ENCODE assay signal across 8 cellular contexts in the genomic region with DNA sequence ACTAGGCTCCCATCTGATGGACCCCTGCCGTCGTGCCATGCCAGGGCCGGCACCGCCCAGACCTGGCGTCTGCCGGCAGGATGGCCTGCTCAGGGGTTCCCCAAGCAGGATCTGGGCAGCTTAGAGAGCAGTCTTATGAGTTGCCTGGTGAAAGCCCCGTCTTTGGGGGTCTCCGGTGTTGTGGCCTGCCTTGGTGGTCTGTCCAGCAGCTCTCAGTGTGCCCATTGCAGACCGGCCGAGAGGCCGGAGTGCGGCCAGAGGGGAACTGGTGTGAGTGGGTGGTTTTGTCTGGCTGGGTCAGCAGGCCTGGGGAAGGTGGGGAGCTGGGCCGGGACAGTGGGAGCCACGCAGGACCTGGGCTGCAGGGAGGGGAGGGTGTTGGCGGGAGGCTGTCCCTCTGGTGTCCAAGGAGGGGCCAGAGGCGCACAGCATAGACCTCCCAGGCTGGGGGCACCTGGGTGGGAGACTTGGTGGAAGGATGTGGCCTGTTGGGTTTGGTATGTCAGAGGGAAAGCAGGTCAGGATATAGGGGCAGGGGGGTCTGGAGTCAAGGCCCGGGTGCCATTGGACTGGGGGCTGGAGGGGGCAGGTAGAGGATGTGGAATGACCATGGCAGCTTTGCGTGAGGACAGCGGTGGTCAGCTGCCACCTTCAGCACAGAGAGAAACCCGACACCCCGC. TPM values are rescaled to one million over a fixed set of nuclear protein-coding genes. Genes with fewer than 3 reads are reported as not detected.
A peak's percentile ranks its signal among the peaks of the same experiment; 100 is the strongest.
DNase-seq lines count a peak whose midpoint lies in the region; ATAC-seq and TF ChIP-seq lines count a peak whose summit lies in the region.

No MANE protein-coding gene starts in this region.

- POLR2A ChIA-PET in HEK293T (lab: Yijun Ruan, JAX), result no interaction called here

- H3K4me3 ChIP-seq in right cardiac atrium (ENCODE audit: low read length) (peak overlapping the region; percentile 58), sigmoid colon (peak overlapping the region; percentile 32 to 76 (median 72))

- H3K4me1 ChIP-seq in right cardiac atrium (ENCODE audit: control insufficient read depth, insufficient read depth, low read length) (peaks cover 4% of the 10 kb centered on the region), sigmoid colon (peaks cover 0 to 42% (median 27%) of the 10 kb centered on the region in 4 donors)

- CTCF ChIA-PET in Calu3 (lab: Charles Lee) (no interaction called here), HEK293T (lab: Yijun Ruan, JAX) (no interaction called here)

- peaks cover 23% of the 10 kb centered on the region for H3K4me1 Mint-ChIP-seq in Calu3 (ENCODE audit: low read depth, unreplicated experiment)
- peaks cover 9% of the 10 kb centered on the region for H3K4me1 Mint-ChIP-seq in activated naive CD8-positive, alpha-beta T cell treated with anti-CD3 and anti-CD28 coated beads for 36 hours

- 60% methylated on average over 21 of the region's 21 CpGs for WGBS in right cardiac atrium
- 62 to 63% methylated on average over 21 of the region's 21 CpGs for WGBS in sigmoid colon, 2 donors

- no peak for TF ChIP-seq CTCF in Calu3 (IDR thresholded peaks at IDR 0.05; ENCODE audit: unreplicated experiment)
- no peak for TF ChIP-seq CTCF in sigmoid colon (IDR thresholded peaks at IDR 0.05)

- peak overlapping the region; percentile 70 for H3K27ac Mint-ChIP-seq in Calu3 (ENCODE audit: unreplicated experiment)
- H3K27ac Mint-ChIP-seq in activated naive CD8-positive, alpha-beta T cell treated with anti-CD3 and anti-CD28 coated beads for 36 hours, result no peak overlapping the region

- no peak for ATAC-seq in right cardiac atrium
- no peak for ATAC-seq in HG03442 (IDR thresholded peaks at IDR 0.05; ENCODE audit: unreplicated experiment)

- H3K9me3 ChIP-seq in right cardiac atrium (ENCODE audit: control insufficient read depth, low read length) (no peaks in the 10 kb centered on the region), sigmoid colon (no peaks in the 10 kb centered on the region)

- TF ChIP-seq EP300 in sigmoid colon (IDR thresholded peaks at IDR 0.05), result no peak

- peak overlapping the region; percentile 66 for H3K4me3 Mint-ChIP-seq in Calu3 (ENCODE audit: low read depth, unreplicated experiment)
- H3K4me3 Mint-ChIP-seq in activated naive CD8-positive, alpha-beta T cell treated with anti-CD3 and anti-CD28 coated beads for 36 hours, result peak overlapping the region; percentile 14

- no TSS peak for BruUV-seq in Calu3 (replicated peaks; lab: Mats Ljungman, UMichigan)

- H3K36me3 ChIP-seq in sigmoid colon, result no peaks in the 10 kb centered on the region

- DNase-seq in Calu3, result no peak
- no peak for DNase-seq in activated naive CD8-positive, alpha-beta T cell treated with anti-CD3 and anti-CD28 coated beads for 36 hours
- peak; percentile 17 to 51 (median 44) for DNase-seq in right cardiac atrium
- DNase-seq in sigmoid colon, result peak; percentile 66
- no peak for DNase-seq in HEK293T (ENCODE audit: extremely low spot score)
- no peak for DNase-seq in NCI-H510A (lab: John Stamatoyannopoulos, UW)
- no peak for DNase-seq in superior temporal gyrus (ENCODE audit: extremely low spot score)

- H3K27me3 ChIP-seq in right cardiac atrium (ENCODE audit: control insufficient read depth, insufficient read depth) (no peaks in the 10 kb centered on the region), sigmoid colon (no peaks in the 10 kb centered on the region)

- intact Hi-C loops in Calu3 (cut with micrococcal nuclease; ENCODE audit: unreplicated experiment), result no loop called here
- intact Hi-C loops in right cardiac atrium (cut with DNase I), result no loop called here
- intact Hi-C loops in sigmoid colon (cut with DNase I), result no loop called here

- TF ChIP-seq POLR2A in sigmoid colon (IDR thresholded peaks at IDR 0.05), result no peak

- H3K27ac ChIP-seq in right cardiac atrium (ENCODE audit: low read length), result no peak overlapping the region
- peak overlapping the region in 2 of 4 donors; percentile 33 to 44 for H3K27ac ChIP-seq in sigmoid colon

- H3K36me3 Mint-ChIP-seq in Calu3 (ENCODE audit: insufficient read depth, unreplicated experiment), result peaks cover 33% of the 10 kb centered on the region
- no peaks in the 10 kb centered on the region for H3K36me3 Mint-ChIP-seq in activated naive CD8-positive, alpha-beta T cell treated with anti-CD3 and anti-CD28 coated beads for 36 hours

- H3K9me3 Mint-ChIP-seq in Calu3 (ENCODE audit: low read depth, unreplicated experiment), result no peaks in the 10 kb centered on the region
- no peaks in the 10 kb centered on the region for H3K9me3 Mint-ChIP-seq in activated naive CD8-positive, alpha-beta T cell treated with anti-CD3 and anti-CD28 coated beads for 36 hours

- H3K27me3 Mint-ChIP-seq in Calu3 (ENCODE audit: unreplicated experiment), result peaks cover 17% of the 10 kb centered on the region
- peaks cover 61% of the 10 kb centered on the region for H3K27me3 Mint-ChIP-seq in activated naive CD8-positive, alpha-beta T cell treated with anti-CD3 and anti-CD28 coated beads for 36 hours

TF ChIP-seq in HEK293T, 16 proteins besides CTCF, POLR2A, EP300 and RAD21:
- no peak for TF ChIP-seq BHLHE40 (IDR thresholded peaks at IDR 0.05; ENCODE audit: borderline replicate concordance)
- no peak for TF ChIP-seq L3MBTL2 (conservative IDR thresholded peaks at IDR 0.05)
- TF ChIP-seq NFRKB (IDR thresholded peaks at IDR 0.05), result no peak
- TF ChIP-seq TARDBP (IDR thresholded peaks at IDR 0.05), result no peak
- no peak for TF ChIP-seq HDGF (IDR thresholded peaks at IDR 0.05; ENCODE audit: borderline replicate concordance)

RNA-seq across cellular contexts. Expression of gene GPC1, which starts 16.5 kb away (rescaled TPM):
- 41.8 and 51.5 TPM in 2 replicates for total RNA-seq in Calu3 (2022)
- total RNA-seq in activated naive CD8-positive, alpha-beta T cell treated with anti-CD3 and anti-CD28 coated beads for 36 hours, result 1 to 10 TPM in 1 of 2 experiments, under 1 TPM in 1; 0.64 to 1.3 TPM
- total RNA-seq in right cardiac atrium, result 100 to 1,000 TPM in 2 of 4 donors, 10 to 100 TPM in 2; 75.8 to 107 (median 94.8) TPM
- polyA plus RNA-seq in right cardiac atrium, result 118 TPM
- total RNA-seq in sigmoid colon, result 10 to 100 TPM in 3 of 4 donors, 1 to 10 TPM in 1; 7.2 to 30.7 (median 23.7) TPM
- polyA plus RNA-seq in sigmoid colon, result 10 to 100 TPM in 1 of 3 donors, 1 to 10 TPM in 2; 3.0 to 15.8 (median 7.2) TPM

Comparison
In these comparisons a context has a peak if more than half of its experiments do, and no peak if none do; other contexts are left out.
1. DNase-seq: peak in right cardiac atrium (3 of 3) and sigmoid colon (single experiment); none in Calu3 (single experiment), activated naive CD8-positive, alpha-beta T cell treated with anti-CD3 and anti-CD28 coated beads for 36 hours (single experiment), HEK293T (single experiment), NCI-H510A (single experiment) and superior temporal gyrus (single experiment).